ENCODE assay signal across 1 cellular context in the genomic region with DNA sequence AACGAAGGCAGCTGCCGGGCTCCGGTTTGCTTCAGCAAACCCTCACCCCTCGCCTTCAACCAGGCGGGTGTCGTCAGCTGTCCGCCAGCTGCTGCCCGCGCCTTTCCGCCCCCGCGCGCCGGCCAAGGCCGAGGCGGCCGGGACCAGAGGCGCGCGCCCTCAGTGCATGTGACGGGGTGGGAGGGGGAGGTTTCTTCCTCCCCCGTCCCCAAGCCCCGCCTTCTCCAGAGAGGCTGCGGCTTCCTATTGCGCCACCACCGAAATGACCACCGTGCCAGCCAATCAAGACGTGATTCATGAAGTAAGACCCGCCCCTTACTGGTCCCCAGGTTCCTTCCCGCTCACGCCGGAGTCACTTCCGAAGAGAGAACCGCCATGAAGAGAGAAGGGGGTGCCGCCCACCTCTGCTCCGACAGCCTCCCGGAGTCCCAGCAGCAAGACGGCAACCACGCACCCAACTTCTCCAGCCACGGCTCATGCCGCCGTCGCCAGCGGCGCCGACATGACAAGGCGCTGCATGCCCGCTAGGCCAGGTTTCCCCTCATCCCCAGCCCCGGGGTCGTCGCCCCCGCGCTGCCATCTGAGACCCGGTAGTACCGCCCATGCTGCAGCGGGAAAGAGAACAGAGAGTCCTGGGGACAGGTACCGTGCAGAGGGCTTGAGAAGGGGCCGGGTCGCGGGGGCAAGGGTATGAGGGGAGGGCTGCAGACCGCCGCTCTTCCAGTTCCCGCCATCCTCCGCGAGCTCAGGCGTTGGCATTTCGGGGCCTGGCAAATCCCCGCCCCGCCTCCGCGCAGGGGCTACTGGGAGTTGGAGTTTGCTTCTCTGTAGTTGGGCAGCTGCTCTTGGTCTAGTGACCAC.
TF ChIP-seq lines count a peak whose summit lies in the region.

A gene with protein sequence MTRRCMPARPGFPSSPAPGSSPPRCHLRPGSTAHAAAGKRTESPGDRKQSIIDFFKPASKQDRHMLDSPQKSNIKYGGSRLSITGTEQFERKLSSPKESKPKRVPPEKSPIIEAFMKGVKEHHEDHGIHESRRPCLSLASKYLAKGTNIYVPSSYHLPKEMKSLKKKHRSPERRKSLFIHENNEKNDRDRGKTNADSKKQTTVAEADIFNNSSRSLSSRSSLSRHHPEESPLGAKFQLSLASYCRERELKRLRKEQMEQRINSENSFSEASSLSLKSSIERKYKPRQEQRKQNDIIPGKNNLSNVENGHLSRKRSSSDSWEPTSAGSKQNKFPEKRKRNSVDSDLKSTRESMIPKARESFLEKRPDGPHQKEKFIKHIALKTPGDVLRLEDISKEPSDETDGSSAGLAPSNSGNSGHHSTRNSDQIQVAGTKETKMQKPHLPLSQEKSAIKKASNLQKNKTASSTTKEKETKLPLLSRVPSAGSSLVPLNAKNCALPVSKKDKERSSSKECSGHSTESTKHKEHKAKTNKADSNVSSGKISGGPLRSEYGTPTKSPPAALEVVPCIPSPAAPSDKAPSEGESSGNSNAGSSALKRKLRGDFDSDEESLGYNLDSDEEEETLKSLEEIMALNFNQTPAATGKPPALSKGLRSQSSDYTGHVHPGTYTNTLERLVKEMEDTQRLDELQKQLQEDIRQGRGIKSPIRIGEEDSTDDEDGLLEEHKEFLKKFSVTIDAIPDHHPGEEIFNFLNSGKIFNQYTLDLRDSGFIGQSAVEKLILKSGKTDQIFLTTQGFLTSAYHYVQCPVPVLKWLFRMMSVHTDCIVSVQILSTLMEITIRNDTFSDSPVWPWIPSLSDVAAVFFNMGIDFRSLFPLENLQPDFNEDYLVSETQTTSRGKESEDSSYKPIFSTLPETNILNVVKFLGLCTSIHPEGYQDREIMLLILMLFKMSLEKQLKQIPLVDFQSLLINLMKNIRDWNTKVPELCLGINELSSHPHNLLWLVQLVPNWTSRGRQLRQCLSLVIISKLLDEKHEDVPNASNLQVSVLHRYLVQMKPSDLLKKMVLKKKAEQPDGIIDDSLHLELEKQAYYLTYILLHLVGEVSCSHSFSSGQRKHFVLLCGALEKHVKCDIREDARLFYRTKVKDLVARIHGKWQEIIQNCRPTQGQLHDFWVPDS (plus strand): TSS at position 355 of the 861 bp plus-strand sequence. CDS start 148 bp downstream, at position 503.

TF ChIP-seq in HepG2, 621 proteins besides CTCF, POLR2A, EP300 and RAD21 (continued from another document and continues in another):
- TF ChIP-seq, protein P1, sequence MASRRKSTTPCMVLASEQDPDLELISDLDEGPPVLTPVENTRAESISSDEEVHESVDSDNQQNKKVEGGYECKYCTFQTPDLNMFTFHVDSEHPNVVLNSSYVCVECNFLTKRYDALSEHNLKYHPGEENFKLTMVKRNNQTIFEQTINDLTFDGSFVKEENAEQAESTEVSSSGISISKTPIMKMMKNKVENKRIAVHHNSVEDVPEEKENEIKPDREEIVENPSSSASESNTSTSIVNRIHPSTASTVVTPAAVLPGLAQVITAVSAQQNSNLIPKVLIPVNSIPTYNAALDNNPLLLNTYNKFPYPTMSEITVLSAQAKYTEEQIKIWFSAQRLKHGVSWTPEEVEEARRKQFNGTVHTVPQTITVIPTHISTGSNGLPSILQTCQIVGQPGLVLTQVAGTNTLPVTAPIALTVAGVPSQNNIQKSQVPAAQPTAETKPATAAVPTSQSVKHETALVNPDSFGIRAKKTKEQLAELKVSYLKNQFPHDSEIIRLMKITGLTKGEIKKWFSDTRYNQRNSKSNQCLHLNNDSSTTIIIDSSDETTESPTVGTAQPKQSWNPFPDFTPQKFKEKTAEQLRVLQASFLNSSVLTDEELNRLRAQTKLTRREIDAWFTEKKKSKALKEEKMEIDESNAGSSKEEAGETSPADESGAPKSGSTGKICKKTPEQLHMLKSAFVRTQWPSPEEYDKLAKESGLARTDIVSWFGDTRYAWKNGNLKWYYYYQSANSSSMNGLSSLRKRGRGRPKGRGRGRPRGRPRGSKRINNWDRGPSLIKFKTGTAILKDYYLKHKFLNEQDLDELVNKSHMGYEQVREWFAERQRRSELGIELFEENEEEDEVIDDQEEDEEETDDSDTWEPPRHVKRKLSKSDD (CRISPR knock-in tag; IDR thresholded peaks at IDR 0.05; ENCODE audit: low read depth) = peak; percentile 52
- TF ChIP-seq, protein P2, sequence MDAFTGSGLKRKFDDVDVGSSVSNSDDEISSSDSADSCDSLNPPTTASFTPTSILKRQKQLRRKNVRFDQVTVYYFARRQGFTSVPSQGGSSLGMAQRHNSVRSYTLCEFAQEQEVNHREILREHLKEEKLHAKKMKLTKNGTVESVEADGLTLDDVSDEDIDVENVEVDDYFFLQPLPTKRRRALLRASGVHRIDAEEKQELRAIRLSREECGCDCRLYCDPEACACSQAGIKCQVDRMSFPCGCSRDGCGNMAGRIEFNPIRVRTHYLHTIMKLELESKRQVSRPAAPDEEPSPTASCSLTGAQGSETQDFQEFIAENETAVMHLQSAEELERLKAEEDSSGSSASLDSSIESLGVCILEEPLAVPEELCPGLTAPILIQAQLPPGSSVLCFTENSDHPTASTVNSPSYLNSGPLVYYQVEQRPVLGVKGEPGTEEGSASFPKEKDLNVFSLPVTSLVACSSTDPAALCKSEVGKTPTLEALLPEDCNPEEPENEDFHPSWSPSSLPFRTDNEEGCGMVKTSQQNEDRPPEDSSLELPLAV (CRISPR knock-in tag; conservative IDR thresholded peaks at IDR 0.05; ENCODE audit: low read depth) = no peak
- TF ChIP-seq ZNF33B (CRISPR knock-in tag; IDR thresholded peaks at IDR 0.05) (0 out of 2 replicates have a peak, but pooled peaks have one; percentile 21), ZNF670 (CRISPR knock-in tag; IDR thresholded peaks at IDR 0.05; ENCODE audit: borderline replicate concordance) (peak; percentile 37; the same call in 1 of the 2 replicates), RORA (CRISPR knock-in tag; IDR thresholded peaks at IDR 0.05) (no peak), HDAC1 (CRISPR knock-in tag; IDR thresholded peaks at IDR 0.05) (peak; percentile 87), CC2D1A (CRISPR knock-in tag; IDR thresholded peaks at IDR 0.05) (no peak), ZNF891 (CRISPR knock-in tag; IDR thresholded peaks at IDR 0.05) (0 out of 2 replicates have a peak, but pooled peaks have one; percentile 2), TSC22D2 (CRISPR knock-in tag; IDR thresholded peaks at IDR 0.05; ENCODE audit: borderline replicate concordance) (no peak; the same call in 1 of the 2 replicates), ZNF235 (CRISPR knock-in tag; IDR thresholded peaks at IDR 0.05; ENCODE audit: borderline replicate concordance) (0 out of 2 replicates have a peak, but pooled peaks have one; percentile 17), HNRNPH1 (optimal IDR thresholded peaks at IDR 0.05; ENCODE audit: low read depth, low read length) (no peak), HES4 (CRISPR knock-in tag; IDR thresholded peaks at IDR 0.05; ENCODE audit: borderline replicate concordance) (peak; percentile 97; the same call in 1 of the 2 replicates), KDM5B (CRISPR knock-in tag; IDR thresholded peaks at IDR 0.05; ENCODE audit: borderline replicate concordance) (peak; percentile 89; the same call in 1 of the 2 replicates), DNMT1 (CRISPR knock-in tag; IDR thresholded peaks at IDR 0.05) (no peak), HNRNPL (IDR thresholded peaks at IDR 0.05; ENCODE audit: low read depth, low read length) (peak; percentile 81), ZC3H13 (CRISPR knock-in tag; IDR thresholded peaks at IDR 0.05) (peak; percentile 79; the same call in 1 of the 2 replicates), AHR (CRISPR knock-in tag; IDR thresholded peaks at IDR 0.05) (no peak; the same call in 1 of the 2 replicates), ZNF563 (CRISPR knock-in tag; IDR thresholded peaks at IDR 0.05) (peak; percentile 91), SP1 (IDR thresholded peaks at IDR 0.05) (no peak), SP1 (CRISPR knock-in tag; IDR thresholded peaks at IDR 0.05) (no peak; the same call in none of the 2 replicates), NR2F1 (CRISPR knock-in tag; IDR thresholded peaks at IDR 0.05) (no peak), MEIS2 (CRISPR knock-in tag; IDR thresholded peaks at IDR 0.05) (peak; percentile 80), SIX4 (CRISPR knock-in tag; IDR thresholded peaks at IDR 0.05) (no peak), ZNF562 (CRISPR knock-in tag; IDR thresholded peaks at IDR 0.05; ENCODE audit: borderline replicate concordance) (no peak), IRX3 (CRISPR knock-in tag; IDR thresholded peaks at IDR 0.05; ENCODE audit: borderline replicate concordance, low read depth) (peak; percentile 32; the same call in 1 of the 2 replicates), MAFF (IDR thresholded peaks at IDR 0.05; ENCODE audit: low read depth, low read length) (no peak), ATF7 (IDR thresholded peaks at IDR 0.05) (no peak), ATF7 (CRISPR knock-in tag; IDR thresholded peaks at IDR 0.05) (peak; percentile 61; the same call in 1 of the 2 replicates), FOXA1 (IDR thresholded peaks at IDR 0.05) (no peak), FOXA1 (CRISPR knock-in tag; IDR thresholded peaks at IDR 0.05) (no peak), REXO4 (CRISPR knock-in tag; IDR thresholded peaks at IDR 0.05; ENCODE audit: borderline replicate concordance) (no peak), ZNF790 (CRISPR knock-in tag; IDR thresholded peaks at IDR 0.05; ENCODE audit: borderline replicate concordance) (peak; percentile 96; the same call in 1 of the 2 replicates), ZNF225 (CRISPR knock-in tag; IDR thresholded peaks at IDR 0.05) (no peak)
- TF ChIP-seq, protein P3, sequence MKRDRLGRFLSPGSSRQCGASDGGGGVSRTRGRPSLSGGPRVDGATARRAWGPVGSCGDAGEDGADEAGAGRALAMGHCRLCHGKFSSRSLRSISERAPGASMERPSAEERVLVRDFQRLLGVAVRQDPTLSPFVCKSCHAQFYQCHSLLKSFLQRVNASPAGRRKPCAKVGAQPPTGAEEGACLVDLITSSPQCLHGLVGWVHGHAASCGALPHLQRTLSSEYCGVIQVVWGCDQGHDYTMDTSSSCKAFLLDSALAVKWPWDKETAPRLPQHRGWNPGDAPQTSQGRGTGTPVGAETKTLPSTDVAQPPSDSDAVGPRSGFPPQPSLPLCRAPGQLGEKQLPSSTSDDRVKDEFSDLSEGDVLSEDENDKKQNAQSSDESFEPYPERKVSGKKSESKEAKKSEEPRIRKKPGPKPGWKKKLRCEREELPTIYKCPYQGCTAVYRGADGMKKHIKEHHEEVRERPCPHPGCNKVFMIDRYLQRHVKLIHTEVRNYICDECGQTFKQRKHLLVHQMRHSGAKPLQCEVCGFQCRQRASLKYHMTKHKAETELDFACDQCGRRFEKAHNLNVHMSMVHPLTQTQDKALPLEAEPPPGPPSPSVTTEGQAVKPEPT (CRISPR knock-in tag; IDR thresholded peaks at IDR 0.05; ENCODE audit: low read depth) = peak; percentile 53; the same call in 1 of the 2 replicates
- TF ChIP-seq, protein P4, sequence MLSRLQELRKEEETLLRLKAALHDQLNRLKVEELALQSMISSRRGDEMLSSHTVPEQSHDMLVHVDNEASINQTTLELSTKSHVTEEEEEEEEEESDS (CRISPR knock-in tag; IDR thresholded peaks at IDR 0.05; ENCODE audit: borderline replicate concordance) = no peak
- TF ChIP-seq, protein P5, sequence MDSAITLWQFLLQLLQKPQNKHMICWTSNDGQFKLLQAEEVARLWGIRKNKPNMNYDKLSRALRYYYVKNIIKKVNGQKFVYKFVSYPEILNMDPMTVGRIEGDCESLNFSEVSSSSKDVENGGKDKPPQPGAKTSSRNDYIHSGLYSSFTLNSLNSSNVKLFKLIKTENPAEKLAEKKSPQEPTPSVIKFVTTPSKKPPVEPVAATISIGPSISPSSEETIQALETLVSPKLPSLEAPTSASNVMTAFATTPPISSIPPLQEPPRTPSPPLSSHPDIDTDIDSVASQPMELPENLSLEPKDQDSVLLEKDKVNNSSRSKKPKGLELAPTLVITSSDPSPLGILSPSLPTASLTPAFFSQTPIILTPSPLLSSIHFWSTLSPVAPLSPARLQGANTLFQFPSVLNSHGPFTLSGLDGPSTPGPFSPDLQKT (CRISPR knock-in tag; IDR thresholded peaks at IDR 0.05; ENCODE audit: borderline replicate concordance) = no peak
- TF ChIP-seq, protein P6, sequence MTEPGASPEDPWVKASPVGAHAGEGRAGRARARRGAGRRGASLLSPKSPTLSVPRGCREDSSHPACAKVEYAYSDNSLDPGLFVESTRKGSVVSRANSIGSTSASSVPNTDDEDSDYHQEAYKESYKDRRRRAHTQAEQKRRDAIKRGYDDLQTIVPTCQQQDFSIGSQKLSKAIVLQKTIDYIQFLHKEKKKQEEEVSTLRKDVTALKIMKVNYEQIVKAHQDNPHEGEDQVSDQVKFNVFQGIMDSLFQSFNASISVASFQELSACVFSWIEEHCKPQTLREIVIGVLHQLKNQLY (CRISPR knock-in tag; IDR thresholded peaks at IDR 0.05) = peak; percentile 68; the same call in 1 of the 2 replicates
- TF ChIP-seq, protein P7, sequence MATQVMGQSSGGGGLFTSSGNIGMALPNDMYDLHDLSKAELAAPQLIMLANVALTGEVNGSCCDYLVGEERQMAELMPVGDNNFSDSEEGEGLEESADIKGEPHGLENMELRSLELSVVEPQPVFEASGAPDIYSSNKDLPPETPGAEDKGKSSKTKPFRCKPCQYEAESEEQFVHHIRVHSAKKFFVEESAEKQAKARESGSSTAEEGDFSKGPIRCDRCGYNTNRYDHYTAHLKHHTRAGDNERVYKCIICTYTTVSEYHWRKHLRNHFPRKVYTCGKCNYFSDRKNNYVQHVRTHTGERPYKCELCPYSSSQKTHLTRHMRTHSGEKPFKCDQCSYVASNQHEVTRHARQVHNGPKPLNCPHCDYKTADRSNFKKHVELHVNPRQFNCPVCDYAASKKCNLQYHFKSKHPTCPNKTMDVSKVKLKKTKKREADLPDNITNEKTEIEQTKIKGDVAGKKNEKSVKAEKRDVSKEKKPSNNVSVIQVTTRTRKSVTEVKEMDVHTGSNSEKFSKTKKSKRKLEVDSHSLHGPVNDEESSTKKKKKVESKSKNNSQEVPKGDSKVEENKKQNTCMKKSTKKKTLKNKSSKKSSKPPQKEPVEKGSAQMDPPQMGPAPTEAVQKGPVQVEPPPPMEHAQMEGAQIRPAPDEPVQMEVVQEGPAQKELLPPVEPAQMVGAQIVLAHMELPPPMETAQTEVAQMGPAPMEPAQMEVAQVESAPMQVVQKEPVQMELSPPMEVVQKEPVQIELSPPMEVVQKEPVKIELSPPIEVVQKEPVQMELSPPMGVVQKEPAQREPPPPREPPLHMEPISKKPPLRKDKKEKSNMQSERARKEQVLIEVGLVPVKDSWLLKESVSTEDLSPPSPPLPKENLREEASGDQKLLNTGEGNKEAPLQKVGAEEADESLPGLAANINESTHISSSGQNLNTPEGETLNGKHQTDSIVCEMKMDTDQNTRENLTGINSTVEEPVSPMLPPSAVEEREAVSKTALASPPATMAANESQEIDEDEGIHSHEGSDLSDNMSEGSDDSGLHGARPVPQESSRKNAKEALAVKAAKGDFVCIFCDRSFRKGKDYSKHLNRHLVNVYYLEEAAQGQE (IDR thresholded peaks at IDR 0.05; ENCODE audit: borderline replicate concordance in 1 of 2, low read depth in 1 of 2, low read length in 2 of 2) = no peak
- TF ChIP-seq, protein P8, sequence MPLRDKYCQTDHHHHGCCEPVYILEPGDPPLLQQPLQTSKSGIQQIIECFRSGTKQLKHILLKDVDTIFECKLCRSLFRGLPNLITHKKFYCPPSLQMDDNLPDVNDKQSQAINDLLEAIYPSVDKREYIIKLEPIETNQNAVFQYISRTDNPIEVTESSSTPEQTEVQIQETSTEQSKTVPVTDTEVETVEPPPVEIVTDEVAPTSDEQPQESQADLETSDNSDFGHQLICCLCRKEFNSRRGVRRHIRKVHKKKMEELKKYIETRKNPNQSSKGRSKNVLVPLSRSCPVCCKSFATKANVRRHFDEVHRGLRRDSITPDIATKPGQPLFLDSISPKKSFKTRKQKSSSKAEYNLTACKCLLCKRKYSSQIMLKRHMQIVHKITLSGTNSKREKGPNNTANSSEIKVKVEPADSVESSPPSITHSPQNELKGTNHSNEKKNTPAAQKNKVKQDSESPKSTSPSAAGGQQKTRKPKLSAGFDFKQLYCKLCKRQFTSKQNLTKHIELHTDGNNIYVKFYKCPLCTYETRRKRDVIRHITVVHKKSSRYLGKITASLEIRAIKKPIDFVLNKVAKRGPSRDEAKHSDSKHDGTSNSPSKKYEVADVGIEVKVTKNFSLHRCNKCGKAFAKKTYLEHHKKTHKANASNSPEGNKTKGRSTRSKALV (CRISPR knock-in tag; IDR thresholded peaks at IDR 0.05) = peak; percentile 85
